8 cellular contexts compared by ENCODE assay signal in genomic region chr1:64471724-64472276, GRCh38. TPM values are rescaled to one million over a fixed set of nuclear protein-coding genes. Genes with fewer than 3 reads are reported as not detected.
DNase-seq lines count a peak whose midpoint lies in the region; ATAC-seq, FAIRE-seq and TF ChIP-seq lines count a peak whose summit lies in the region.

No MANE protein-coding gene starts in this region.

- DNase-seq in activated naive CD4-positive, alpha-beta T cell treated with Interleukin-2 at 50 U/mL for 16 hours: no peak
- DNase-seq in K562 (ENCODE audit: extremely low read depth in 1 of 4, low spot score in 3 of 4) (no peak), right lobe of liver (no peak), upper lobe of right lung (no peak), foreskin melanocyte (no peak)

- TF ChIP-seq POLR2A in K562 (conservative IDR thresholded peaks at IDR 0.05) (no peak), right lobe of liver (IDR thresholded peaks at IDR 0.05) (no peak)

- H3K4me1 ChIP-seq in K562 (replicated peaks in 1 of 2; ENCODE audit: control insufficient read depth in 2 of 2, insufficient read depth in 2 of 2, low read length in 2 of 2) (peaks cover 0 to 10% of the 10 kb centered on the region in 2 experiments; a peak in 2 of 5 replicates), right lobe of liver (peaks cover 0 to 18% (median 1%) of the 10 kb centered on the region in 4 donors), upper lobe of right lung (peaks cover 26% of the 10 kb centered on the region)

- no peaks in the 10 kb centered on the region for H3K9me3 ChIP-seq in K562 (replicated peaks; ENCODE audit: control insufficient read depth, insufficient read depth, low read depth, low read length)
- no peaks in the 10 kb centered on the region for H3K9me3 ChIP-seq in right lobe of liver
- H3K9me3 ChIP-seq in upper lobe of right lung: no peaks in the 10 kb centered on the region

- H3K9me3 Mint-ChIP-seq in activated naive CD4-positive, alpha-beta T cell treated with anti-CD3 and anti-CD28 coated beads, Interleukin-2, amount 50 U/mL, for 24 hours: no peaks in the 10 kb centered on the region

- CTCF ChIA-PET in K562 (lab: Yijun Ruan, JAX; ENCODE audit: low intra/inter-chr PET ratio): no interaction called here

- POLR2A ChIA-PET in K562 (lab: Yijun Ruan, JAX): no interaction called here

- TF ChIP-seq CTCF in K562 (IDR thresholded peaks at IDR 0.05 in 2 of 3, conservative IDR thresholded peaks at IDR 0.05 in 1 of 3; ENCODE audit: insufficient read depth in 2 of 3, low read depth in 1 of 3, low read length in 3 of 3) (no peak), right lobe of liver (IDR thresholded peaks at IDR 0.05) (no peak), upper lobe of right lung (IDR thresholded peaks at IDR 0.05) (no peak)

- TF ChIP-seq RAD21 in K562 (CRISPR knock-in tag; conservative IDR thresholded peaks at IDR 0.05 in 1 of 2, IDR thresholded peaks at IDR 0.05 in 1 of 2): no peak

- peak overlapping the region; percentile 36 for H3K27ac Mint-ChIP-seq in activated naive CD4-positive, alpha-beta T cell treated with anti-CD3 and anti-CD28 coated beads, Interleukin-2, amount 50 U/mL, for 24 hours

- H3K36me3 ChIP-seq in K562 (ENCODE audit: control insufficient read depth, insufficient read depth, low read length) (no peaks in the 10 kb centered on the region), right lobe of liver (no peaks in the 10 kb centered on the region), upper lobe of right lung (no peaks in the 10 kb centered on the region)

- in situ Hi-C loops in K562 (cut with MboI): no loop called here

- H3K79me2 ChIP-seq in K562 (ENCODE audit: control insufficient read depth, insufficient read depth, low read length): no peaks in the 10 kb centered on the region

- no peak overlapping the region for H3K9ac ChIP-seq in K562 (ENCODE audit: insufficient read depth in 1 of 2, low read depth in 2 of 2, low read length in 2 of 2)

- H4K20me1 ChIP-seq in K562 (replicated peaks; ENCODE audit: control insufficient read depth, insufficient read depth, low read length): no peaks in the 10 kb centered on the region

- H3K36me3 Mint-ChIP-seq in activated naive CD4-positive, alpha-beta T cell treated with anti-CD3 and anti-CD28 coated beads, Interleukin-2, amount 50 U/mL, for 24 hours: no peaks in the 10 kb centered on the region

- no peaks in the 10 kb centered on the region for H3K9me1 ChIP-seq in K562 (ENCODE audit: control insufficient read depth, insufficient read depth, low read length)

- ATAC-seq in K562: no peak
- ATAC-seq in right lobe of liver: no peak
- no peak for ATAC-seq in upper lobe of right lung
- no peak for ATAC-seq in GM18520 (IDR thresholded peaks at IDR 0.05; ENCODE audit: unreplicated experiment)
- no peak for ATAC-seq in GM21526 (IDR thresholded peaks at IDR 0.05; ENCODE audit: low FRiP score, unreplicated experiment)

- H3K27ac ChIP-seq in K562 (ENCODE audit: extremely low read depth, low read depth, low read length) (no peak overlapping the region), right lobe of liver (no peak overlapping the region), upper lobe of right lung (peak overlapping the region; percentile 59)

- H2AFZ ChIP-seq in K562 (ENCODE audit: low read depth, low read length): no peak overlapping the region

- no peak for FAIRE-seq in K562 (lab: Jason Lieb, UNC)

- H3K27me3 Mint-ChIP-seq in activated naive CD4-positive, alpha-beta T cell treated with anti-CD3 and anti-CD28 coated beads, Interleukin-2, amount 50 U/mL, for 24 hours: peaks cover 31% of the 10 kb centered on the region

- peak overlapping the region; percentile 84 for H3K4me3 Mint-ChIP-seq in activated naive CD4-positive, alpha-beta T cell treated with anti-CD3 and anti-CD28 coated beads, Interleukin-2, amount 50 U/mL, for 24 hours

- TF ChIP-seq EP300 in K562 (IDR thresholded peaks at IDR 0.05; ENCODE audit: low read length): no peak

- H3K27me3 ChIP-seq in K562 (ENCODE audit: control insufficient read depth in 2 of 2, insufficient read depth in 2 of 2, low read length in 2 of 2) (peaks cover 12 to 19% of the 10 kb centered on the region in 2 experiments), right lobe of liver (no peaks in the 10 kb centered on the region), upper lobe of right lung (peaks cover 7% of the 10 kb centered on the region)

- H3K4me3 ChIP-seq in K562 (no peak overlapping the region), right lobe of liver (peak overlapping the region; percentile 62 to 74 (median 64)), upper lobe of right lung (peak overlapping the region; percentile 68)

- H3K4me2 ChIP-seq in K562 (ENCODE audit: insufficient read depth, low read length): no peak overlapping the region

- BruUV-seq in K562 (replicated peaks; lab: Mats Ljungman, UMichigan): no TSS peak

- intact Hi-C loops in K562 (cut with micrococcal nuclease): no loop called here
- intact Hi-C loops in right lobe of liver (cut with DNase I): no loop called here
- intact Hi-C loops in upper lobe of right lung (cut with DNase I): no loop called here

- peaks cover 25% of the 10 kb centered on the region for H3K4me1 Mint-ChIP-seq in activated naive CD4-positive, alpha-beta T cell treated with anti-CD3 and anti-CD28 coated beads, Interleukin-2, amount 50 U/mL, for 24 hours

- WGBS in K562 (ENCODE audit: insufficient coverage, low coverage, missing lambda C conversion rate): 4% methylated on average over 14 of the region's 14 CpGs
- WGBS in right lobe of liver (ENCODE audit: insufficient coverage, low coverage, low lambda C conversion rate, missing lambda C conversion rate): 50% methylated on average over 12 of the region's 14 CpGs

TF ChIP-seq in K562, 482 proteins besides CTCF, POLR2A, EP300 and RAD21:
- TF ChIP-seq STAT5B (CRISPR knock-in tag; IDR thresholded peaks at IDR 0.05): no peak
- TF ChIP-seq, protein P1, sequence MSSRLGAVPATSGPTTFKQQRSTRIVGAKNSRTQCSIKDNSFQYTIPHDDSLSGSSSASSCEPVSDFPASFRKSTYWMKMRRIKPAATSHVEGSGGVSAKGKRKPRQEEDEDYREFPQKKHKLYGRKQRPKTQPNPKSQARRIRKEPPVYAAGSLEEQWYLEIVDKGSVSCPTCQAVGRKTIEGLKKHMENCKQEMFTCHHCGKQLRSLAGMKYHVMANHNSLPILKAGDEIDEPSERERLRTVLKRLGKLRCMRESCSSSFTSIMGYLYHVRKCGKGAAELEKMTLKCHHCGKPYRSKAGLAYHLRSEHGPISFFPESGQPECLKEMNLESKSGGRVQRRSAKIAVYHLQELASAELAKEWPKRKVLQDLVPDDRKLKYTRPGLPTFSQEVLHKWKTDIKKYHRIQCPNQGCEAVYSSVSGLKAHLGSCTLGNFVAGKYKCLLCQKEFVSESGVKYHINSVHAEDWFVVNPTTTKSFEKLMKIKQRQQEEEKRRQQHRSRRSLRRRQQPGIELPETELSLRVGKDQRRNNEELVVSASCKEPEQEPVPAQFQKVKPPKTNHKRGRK (tag; IDR thresholded peaks at IDR 0.05): peak; percentile 68

RNA-seq across cellular contexts. Expression of gene CACHD1, which starts 1.9 kb away (rescaled TPM):
- not detected in 2 replicates for total RNA-seq in K562 (2011; cell fraction: chromatin; rRNA removed; ENCODE audit: low replicate concordance)
- not detected in 2 replicates for total RNA-seq in K562 (2011; cell fraction: nucleolus; rRNA removed)
- not detected in 2 replicates for total RNA-seq in K562 (2011; cell fraction: nucleoplasm; rRNA removed)
- total RNA-seq in K562 (2014; rRNA removed): not detected in 2 replicates
- total RNA-seq in K562 (2014; rRNA removed; fragmentation: Illumina TruSeq; extraction: Trizol): not detected in 2 replicates
- total RNA-seq in K562 (2015; rRNA removed; fragmentation: Illumina TruSeq; extraction: Trizol): not detected in 2 replicates
- total RNA-seq in K562 (2021): 0.04 and 0.07 TPM in 2 replicates
- polyA plus RNA-seq in K562 (2011; rRNA removed): not detected in 2 replicates
- 0.03 TPM in 1 of 2 replicates, not detected in the other for polyA plus RNA-seq in K562 (2011; cell fraction: cytosol; rRNA removed)
- polyA plus RNA-seq in K562 (2011; cell fraction: nucleus; rRNA removed): not detected in 2 replicates
- polyA plus RNA-seq in K562 (2012): not detected in 2 replicates
- not detected in 2 replicates for polyA plus RNA-seq in K562 (2014; fragmentation: Illumina TruSeq; extraction: Trizol)
- polyA plus RNA-seq in K562 (2014; fragmentation: Nextera tagmentation; extraction: Ambion mirVana): not detected
- polyA plus RNA-seq in K562 (2014; rRNA removed): not detected in 2 replicates
- polyA minus RNA-seq in K562 (2011; rRNA and poly(A)+ RNA removed): not detected in 2 replicates
- not detected in 2 replicates for polyA minus RNA-seq in K562 (2011; cell fraction: cytosol; rRNA and poly(A)+ RNA removed)
- not detected in 2 replicates for polyA minus RNA-seq in K562 (2011; cell fraction: nucleus; rRNA and poly(A)+ RNA removed)
- 1 to 10 TPM in 4 of 6 experiments, under 1 TPM in 2; 0.59 to 3.0 (median 1.3) TPM for total RNA-seq in right lobe of liver
- total RNA-seq in upper lobe of right lung: 31.8 TPM
